Comparison of ENCODE assay signal across 8 cellular contexts in genomic region chr7:1086588-1087461, GRCh38. TPM values are rescaled to one million over a fixed set of nuclear protein-coding genes. Genes with fewer than 3 reads are reported as not detected.
DNase-seq lines count a peak whose midpoint lies in the region; ATAC-seq lines count a peak whose summit lies in the region.

No MANE protein-coding gene starts in this region.

- H3K4me3 ChIP-seq in mesendoderm (ENCODE audit: low read length), result peak overlapping the region; percentile 26

- no peaks in the 10 kb centered on the region for H3K27me3 ChIP-seq in mesendoderm (ENCODE audit: insufficient read depth, low read length, poor library complexity)

- peaks cover 0 to 10% of the 10 kb centered on the region in 2 donors for H3K4me1 Mint-ChIP-seq in effector memory CD8-positive, alpha-beta T cell (ENCODE audit: low read depth in 2 of 2)

- H3K56ac ChIP-seq in mesendoderm (ENCODE audit: low read length), result peak overlapping the region; percentile 93

- H3K4me3 Mint-ChIP-seq in effector memory CD8-positive, alpha-beta T cell, result peak overlapping the region; percentile 62 to 65

- H3K79me1 ChIP-seq in mesendoderm (ENCODE audit: low read length), result no peaks in the 10 kb centered on the region

- WGBS in mesendoderm (ENCODE audit: extremely low coverage, insufficient coverage, low lambda C conversion rate), result no CpG with 5 or more reads among the region's 45 CpGs

- H3K23ac ChIP-seq in mesendoderm (ENCODE audit: low read length), result no peak overlapping the region

- no peak overlapping the region for H2AK5ac ChIP-seq in mesendoderm (ENCODE audit: low read length)

- H2BK15ac ChIP-seq in mesendoderm (replicated peaks; ENCODE audit: low read depth), result no peak overlapping the region

- H3K18ac ChIP-seq in mesendoderm (ENCODE audit: low read length), result peak overlapping the region; percentile 46

- H3K4me1 ChIP-seq in mesendoderm (ENCODE audit: control insufficient read depth, low read depth, low read length), result peaks cover 4% of the 10 kb centered on the region

- H3K27ac ChIP-seq in mesendoderm (ENCODE audit: low read depth, low read length), result no peak overlapping the region

- H4K5ac ChIP-seq in mesendoderm (ENCODE audit: low read length), result no peak overlapping the region

- H3K4me2 ChIP-seq in mesendoderm (ENCODE audit: low read length), result peak overlapping the region; percentile 56

- peak; percentile 10 for DNase-seq in NCI-H2196 (lab: John Stamatoyannopoulos, UW; ENCODE audit: unreplicated experiment)
- DNase-seq in NCI-H2196 treated with DMSO at 0.1 percent for 48 hours (lab: John Stamatoyannopoulos, UW; ENCODE audit: unreplicated experiment), result no peak
- DNase-seq in NCI-H2171 treated with DMSO at 0.1 percent for 48 hours (lab: John Stamatoyannopoulos, UW), result peak; percentile 42
- DNase-seq in activated CD8-positive, alpha-beta memory T cell treated with anti-CD3 and anti-CD28 coated beads for 24 hours, result peak; percentile 91
- DNase-seq in effector memory CD8-positive, alpha-beta T cell, result peak; percentile 71 to 74 (median 71)
- peak; percentile 82 for DNase-seq in mesendoderm
- DNase-seq in stimulated activated CD8-positive, alpha-beta memory T cell treated with anti-CD3 and anti-CD28 coated beads, Interleukin-15, amount 100 ng/mL, for 48 hours (ENCODE audit: low read depth in 2 of 2), result peak; percentile 56 to 61

- H3K36me3 Mint-ChIP-seq in effector memory CD8-positive, alpha-beta T cell (ENCODE audit: insufficient read depth), result peaks cover 2% of the 10 kb centered on the region

- no peaks in the 10 kb centered on the region for H3K79me2 ChIP-seq in mesendoderm (ENCODE audit: control insufficient read depth, insufficient read depth, low read length)

- H3K36me3 ChIP-seq in mesendoderm (ENCODE audit: control insufficient read depth, insufficient read depth, low read length), result no peaks in the 10 kb centered on the region

- H3K27me3 Mint-ChIP-seq in effector memory CD8-positive, alpha-beta T cell, result no peaks in the 10 kb centered on the region

- H3K4ac ChIP-seq in mesendoderm (ENCODE audit: low read depth, low read length), result no peak overlapping the region

- H3K9me3 Mint-ChIP-seq in effector memory CD8-positive, alpha-beta T cell, result no peaks in the 10 kb centered on the region

- peak; percentile 73 for ATAC-seq in HG02840 (IDR thresholded peaks at IDR 0.05; ENCODE audit: low FRiP score, unreplicated experiment)
- ATAC-seq in effector memory CD8-positive, alpha-beta T cell (replicated peaks), result peak; percentile 91

- H2BK120ac ChIP-seq in mesendoderm (ENCODE audit: low read depth, low read length), result no peak overlapping the region

- no peak overlapping the region for H4K8ac ChIP-seq in mesendoderm (ENCODE audit: low read depth, low read length)

- H2BK5ac ChIP-seq in mesendoderm (ENCODE audit: low read length), result no peak overlapping the region

- peak overlapping the region; percentile 15 to 52 for H3K27ac Mint-ChIP-seq in effector memory CD8-positive, alpha-beta T cell

- peak overlapping the region; percentile 72 for H3K9ac ChIP-seq in mesendoderm (ENCODE audit: low read length)

RNA-seq across cellular contexts. Expression of gene GPER1, which starts 1.1 kb away (rescaled TPM):
- 0.88 TPM for polyA plus RNA-seq in mesendoderm (2013, experiment 1 of 2)
- polyA plus RNA-seq in mesendoderm (2013, experiment 2 of 2), result 0.84 TPM

RNA-seq across cellular contexts. Expression of gene GPR146, which starts 42.5 kb away (rescaled TPM):
- polyA plus RNA-seq in mesendoderm (2013, experiment 1 of 2), result 0.41 TPM
- polyA plus RNA-seq in mesendoderm (2013, experiment 2 of 2), result 0.42 TPM
